ENCODE assay signal across 26 cellular contexts in the genomic region with DNA sequence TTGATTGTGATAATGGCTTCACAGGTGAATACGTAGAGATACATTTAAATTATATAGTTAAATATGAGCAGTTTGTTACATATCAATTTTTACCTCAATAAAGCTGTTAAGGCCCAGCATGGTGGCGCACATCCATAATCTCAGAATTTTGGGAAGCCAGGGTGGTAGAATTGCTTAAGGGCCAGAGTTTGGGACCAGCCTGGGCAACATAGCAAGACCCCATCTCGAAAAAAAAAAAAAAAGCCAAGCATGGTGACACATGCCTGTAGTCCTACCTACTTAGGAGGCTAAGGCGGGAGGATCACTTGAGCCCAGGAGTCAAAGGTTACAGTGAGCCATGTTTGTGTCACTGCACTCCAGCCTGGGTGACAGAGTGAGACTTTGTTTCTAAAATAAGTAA.
"Had no signal": no experiment of that assay in that cellular context is flagged by ENCODE, and none has a peak within 500 bp of the region (broad histone marks: within the 10 kb centered on the region; RNA-seq: fewer than 3 reads in every experiment).

No MANE protein-coding gene starts in this region.

- H3K4me1 ChIP-seq: esophagus squamous epithelium, left lung, lower lobe of right lung had no signal

- ATAC-seq: effector memory CD8-positive, alpha-beta T cell; esophagus mucosa; gastrocnemius medialis; heart right ventricle; left cardiac atrium; left lung; left ventricle myocardium superior; lower lobe of right lung; mucosa of descending colon; naive thymus-derived CD8-positive, alpha-beta T cell had no signal

- H3K27ac ChIP-seq: epithelial cell of prostate, esophagus squamous epithelium, gastrocnemius medialis, heart right ventricle, left lung, lower lobe of right lung had no signal

- H3K36me3 ChIP-seq: esophagus squamous epithelium, gastrocnemius medialis, heart right ventricle, left lung, lower lobe of right lung had no signal

- H3K4me3 ChIP-seq: esophagus squamous epithelium, gastrocnemius medialis, heart right ventricle, left lung, lower lobe of right lung, mucosa of descending colon had no signal

- DNase-seq: cortex of kidney; effector CD8-positive, alpha-beta T cell; effector memory CD8-positive, alpha-beta T cell; endodermal cell; erythroblast; esophagus squamous epithelium; foreskin fibroblast; foreskin melanocyte; gastrocnemius medialis; glutamatergic neuron; head of caudate nucleus; heart right ventricle; hippocampal formation; left cardiac atrium; left lung; left ventricle myocardium superior; lower lobe of right lung; mesenchymal stem cell; mucosa of descending colon; naive B cell; naive thymus-derived CD8-positive, alpha-beta T cell had no signal

- H3K9me3 ChIP-seq: esophagus squamous epithelium, gastrocnemius medialis, heart right ventricle, left lung, lower lobe of right lung, mucosa of descending colon had no signal

- H3K27me3 ChIP-seq: esophagus squamous epithelium, gastrocnemius medialis, heart right ventricle, left lung had no signal

- FAIRE-seq: endometrium, islet of Langerhans, keratinocyte had no signal
